ENCODE assay signal across 8 cellular contexts in genomic region chr3:128725547-128725931, GRCh38. TPM values are rescaled to one million over a fixed set of nuclear protein-coding genes. Genes with fewer than 3 reads are reported as not detected.
DNase-seq lines count a peak whose midpoint lies in the region; ATAC-seq and TF ChIP-seq lines count a peak whose summit lies in the region.

No MANE protein-coding gene starts in this region.

- H3K4me3 ChIP-seq in SK-N-MC (peak overlapping the region; percentile 90), left lung (peak overlapping the region in 1 of 2 donors; percentile 84), upper lobe of right lung (peak overlapping the region; percentile 80)

- peaks cover 12% of the 10 kb centered on the region for H3K36me3 ChIP-seq in SK-N-MC (ENCODE audit: insufficient read depth, low read length)
- H3K36me3 ChIP-seq in left lung: no peaks in the 10 kb centered on the region
- no peaks in the 10 kb centered on the region for H3K36me3 ChIP-seq in upper lobe of right lung

- H3K9ac ChIP-seq in SK-N-MC (ENCODE audit: insufficient read length): peak overlapping the region; percentile 4

- ATAC-seq in GM18907 (IDR thresholded peaks at IDR 0.05; ENCODE audit: unreplicated experiment) (peak; percentile 20), HG02798 (IDR thresholded peaks at IDR 0.05; ENCODE audit: poor library complexity, unreplicated experiment) (peak; percentile 20), left lung (no peak), upper lobe of right lung (no peak)

- in situ Hi-C loops in ACHN (cut with HindIII; ENCODE audit: low pct_ligation_motif_present, low pct_unique_long_range_greater_than_20kb, low sequenced_read_pairs): no loop called here

- H3K27ac ChIP-seq in SK-N-MC (peak overlapping the region; percentile 80), left lung (peak overlapping the region; percentile 89 to 96), upper lobe of right lung (peak overlapping the region; percentile 95)

- H3K27me3 ChIP-seq in left lung (no peaks in the 10 kb centered on the region), upper lobe of right lung (no peaks in the 10 kb centered on the region)

- H3K9me3 ChIP-seq in SK-N-MC (ENCODE audit: low read depth, low read length): no peaks in the 10 kb centered on the region
- no peaks in the 10 kb centered on the region for H3K9me3 ChIP-seq in left lung
- no peaks in the 10 kb centered on the region for H3K9me3 ChIP-seq in upper lobe of right lung

- H3K4me1 ChIP-seq in left lung (peaks cover 25 to 41% of the 10 kb centered on the region in 2 donors), upper lobe of right lung (peaks cover 30% of the 10 kb centered on the region)

- TF ChIP-seq CTCF in left lung (IDR thresholded peaks at IDR 0.05) (no peak), upper lobe of right lung (IDR thresholded peaks at IDR 0.05) (no peak)

- DNase-seq in SK-N-MC (ENCODE audit: low read depth, low spot score): peak; percentile 18
- no peak for DNase-seq in left lung
- no peak for DNase-seq in upper lobe of right lung
- DNase-seq in ACHN: no peak
- no peak for DNase-seq in NCI-H128 (lab: John Stamatoyannopoulos, UW; ENCODE audit: unreplicated experiment)
- DNase-seq in NK-92 treated with Interleukin-12 subunit alpha and Interleukin-12 subunit beta, amount 100 ng/mL, for 24 hours (lab: John Stamatoyannopoulos, UW): no peak

- intact Hi-C loops in left lung (cut with DNase I): no loop called here
- intact Hi-C loops in upper lobe of right lung (cut with DNase I): no loop called here

RNA-seq across cellular contexts. Expression of gene RAB7A, which starts 0.4 kb away (rescaled TPM):
- total RNA-seq in left lung (100 to 1,000 TPM; 253 to 336 TPM), upper lobe of right lung (306 TPM)

Comparison
In these comparisons a context has a peak if more than half of its experiments do, and no peak if none do; other contexts are left out.
1. ATAC-seq: peak in GM18907 (single experiment) and HG02798 (single experiment); none in left lung (single experiment) and upper lobe of right lung (single experiment).
2. Peak in every context shown above with its lines, with median percentiles within 50 percentile points of each other: H3K27ac ChIP-seq.